ENCODE assay signal across 23 cellular contexts in genomic region chr1:205619376-205619775, GRCh38. TPM values are rescaled to one million over a fixed set of nuclear protein-coding genes. Genes with fewer than 3 reads are reported as not detected.
DNase-seq lines count a peak whose midpoint lies in the region; ATAC-seq lines count a peak whose summit lies in the region.
"Had no signal": no experiment of that assay in that cellular context is flagged by ENCODE, and none has a peak within 500 bp of the region (broad histone marks: within the 10 kb centered on the region; RNA-seq: fewer than 3 reads in every experiment).

No MANE protein-coding gene starts in this region.

- POLR2A ChIA-PET in naive thymus-derived CD8-positive, alpha-beta T cell (lab: Charles Lee), result no interaction called here

- H3K27me3 Mint-ChIP-seq in naive thymus-derived CD8-positive, alpha-beta T cell, result no peaks in the 10 kb centered on the region
- H3K27me3 Mint-ChIP-seq: CD8-positive, alpha-beta memory T cell had no signal

- H3K9me3 Mint-ChIP-seq in naive thymus-derived CD8-positive, alpha-beta T cell, result no peaks in the 10 kb centered on the region
- H3K9me3 Mint-ChIP-seq: CD14-positive monocyte; CD8-positive, alpha-beta memory T cell had no signal

- H3K4me3 Mint-ChIP-seq in naive thymus-derived CD8-positive, alpha-beta T cell, result no peak overlapping the region
- H3K4me3 Mint-ChIP-seq: CD14-positive monocyte; CD8-positive, alpha-beta memory T cell had no signal

- peaks cover 18 to 48% (median 38%) of the 10 kb centered on the region in 4 donors for H3K4me1 Mint-ChIP-seq in naive thymus-derived CD8-positive, alpha-beta T cell

- DNase-seq in Caki2 (ENCODE audit: low read depth), result peak; percentile 44
- DNase-seq in HT-29 (ENCODE audit: low spot score), result peak; percentile 34
- DNase-seq in kidney glomerular epithelial cell (lab: John Stamatoyannopoulos, UW), result peak; percentile 60
- DNase-seq in renal cortical epithelial cell (ENCODE audit: low read depth), result peak; percentile 75
- DNase-seq in DMS53 treated with DMSO at 0.1 percent for 48 hours (lab: John Stamatoyannopoulos, UW; ENCODE audit: unreplicated experiment), result no peak
- DNase-seq in naive thymus-derived CD8-positive, alpha-beta T cell, result no peak
- DNase-seq: BE2C; CD8-positive, alpha-beta memory T cell; DMS153; IMR-90; KG1; NCI-H1048; NCI-H1417; NCI-H1694; NCI-H2029 treated with DMSO at 0.1 percent for 48 hours; NCI-H2171; NCI-H226; NCI-H510A; NCI-H69; Right ventricle myocardium superior; RPMI8226 had no signal

- peak overlapping the region in 3 of 10 donors; percentile 25 to 61 (median 52) for H3K27ac Mint-ChIP-seq in naive thymus-derived CD8-positive, alpha-beta T cell

- ATAC-seq in naive thymus-derived CD8-positive, alpha-beta T cell, result no peak
- no peak for ATAC-seq in GM18520 (IDR thresholded peaks at IDR 0.05; ENCODE audit: unreplicated experiment)

- H3K36me3 Mint-ChIP-seq in naive thymus-derived CD8-positive, alpha-beta T cell, result peaks cover 4 to 96% (median 18%) of the 10 kb centered on the region in 3 donors

- in situ Hi-C loops in Caki2 (cut with HindIII; ENCODE audit: low pct_unique_long_range_greater_than_20kb, low sequenced_read_pairs), result no loop called here

RNA-seq across cellular contexts. Expression of gene ELK4, which starts 12.4 kb away (rescaled TPM):
- total RNA-seq in Caki2 (2014; rRNA removed; shearing (Covaris generic); ENCODE audit: low replicate concordance), result 6.2 and 16.1 TPM in 2 replicates
- total RNA-seq in HT-29 (2014; rRNA removed; shearing (Covaris generic)), result 6.5 and 7.6 TPM in 2 replicates
- total RNA-seq in renal cortical epithelial cell, result 17.4 and 26.9 TPM in 2 replicates
- 100 to 1,000 TPM; 194 to 204 TPM for total RNA-seq in naive thymus-derived CD8-positive, alpha-beta T cell
- 1 to 10 TPM; 4.5 to 8.3 (median 5.8) TPM for polyA plus RNA-seq in naive thymus-derived CD8-positive, alpha-beta T cell

Comparison
In these comparisons a context has a peak if more than half of its experiments do, and no peak if none do; other contexts are left out.
1. DNase-seq: peak in Caki2 (single experiment), HT-29 (single experiment), kidney glomerular epithelial cell (single experiment) and renal cortical epithelial cell (single experiment); none in DMS53 treated with DMSO at 0.1 percent for 48 hours (single experiment) and naive thymus-derived CD8-positive, alpha-beta T cell (0 of 10).